Comparison of ENCODE assay signal across 12 cellular contexts in the genomic region with DNA sequence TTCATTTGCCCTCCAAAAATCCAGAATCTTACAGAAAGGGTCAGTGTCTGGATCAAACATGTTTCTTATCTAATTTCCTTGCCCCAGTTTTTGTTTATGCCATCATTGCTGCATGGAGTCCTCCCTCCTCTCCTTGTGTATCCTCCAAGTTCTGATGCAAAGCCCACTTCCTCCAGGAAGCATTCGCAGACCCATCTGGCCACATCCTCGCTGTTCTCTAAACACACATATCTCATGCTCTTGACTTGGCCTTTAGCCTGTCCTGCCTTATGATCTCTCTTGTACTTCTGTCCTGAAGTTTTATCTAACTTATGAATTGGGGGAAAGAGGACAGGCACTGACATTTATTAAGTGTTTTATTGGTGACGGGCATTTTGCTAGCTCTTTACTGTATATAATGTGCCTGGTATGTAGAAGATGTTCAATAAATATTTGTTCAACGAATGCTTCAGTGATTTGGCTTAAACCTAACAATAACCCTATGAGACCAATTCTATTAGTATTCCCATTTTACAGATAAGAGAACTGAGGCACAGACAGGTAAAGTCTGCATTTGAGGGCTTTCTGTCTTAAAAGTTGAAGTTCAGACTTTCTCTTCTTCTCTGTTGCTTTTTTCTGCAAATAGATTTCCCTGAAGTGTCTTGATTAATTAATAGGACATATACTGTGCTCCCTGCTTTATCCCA. TPM values are rescaled to one million over a fixed set of nuclear protein-coding genes. Genes with fewer than 3 reads are reported as not detected.
DNase-seq lines count a peak whose midpoint lies in the region; ATAC-seq and TF ChIP-seq lines count a peak whose summit lies in the region.
"Had no signal": no experiment of that assay in that cellular context is flagged by ENCODE, and none has a peak within 500 bp of the region (broad histone marks: within the 10 kb centered on the region; RNA-seq: fewer than 3 reads in every experiment).

No MANE protein-coding gene starts in this region.

- H3K27ac ChIP-seq in heart right ventricle: peak overlapping the region in 9 of 10 donors; percentile 62 to 86 (median 82)
- H3K27ac ChIP-seq in muscle layer of duodenum (ENCODE audit: low read length): peak overlapping the region; percentile 79

- WGBS in heart right ventricle, 2 donors: 61 to 73% methylated on average over 4 of the region's 4 CpGs

- no peak overlapping the region for H3K4me3 ChIP-seq in heart right ventricle
- H3K4me3 ChIP-seq in adipocyte (ENCODE audit: low read length): peak overlapping the region; percentile 67
- H3K4me3 ChIP-seq in muscle layer of duodenum (ENCODE audit: low read depth in 1 of 2, low read length in 2 of 2): no peak overlapping the region

- no peaks in the 10 kb centered on the region for H3K36me3 ChIP-seq in heart right ventricle
- no peaks in the 10 kb centered on the region for H3K36me3 ChIP-seq in adipocyte (ENCODE audit: control insufficient read depth, insufficient read depth, low read length, severe bottlenecking)
- H3K36me3 ChIP-seq in muscle layer of duodenum (ENCODE audit: control insufficient read depth in 1 of 2, insufficient read depth in 2 of 2, low read length in 2 of 2): no peaks in the 10 kb centered on the region

- no peak for ATAC-seq in heart right ventricle
- no peak for ATAC-seq in Right ventricle myocardium superior (ENCODE audit: poor library complexity)
- no peak for ATAC-seq in GM19397 (IDR thresholded peaks at IDR 0.05; ENCODE audit: unreplicated experiment)

- no peaks in the 10 kb centered on the region for H3K27me3 ChIP-seq in heart right ventricle
- no peaks in the 10 kb centered on the region for H3K27me3 ChIP-seq in adipocyte (replicated peaks; ENCODE audit: control insufficient read depth, insufficient read depth, low read length)
- H3K27me3 ChIP-seq in muscle layer of duodenum (ENCODE audit: low read depth, low read length): no peaks in the 10 kb centered on the region

- H3K4me1 ChIP-seq in heart right ventricle (peaks cover 14 to 59% (median 34%) of the 10 kb centered on the region in 9 donors), adipocyte (ENCODE audit: control insufficient read depth, insufficient read depth, low read length) (peaks cover 41% of the 10 kb centered on the region), muscle layer of duodenum (ENCODE audit: control insufficient read depth in 1 of 2, insufficient read depth in 2 of 2, low read length in 2 of 2) (peaks cover 16 to 33% of the 10 kb centered on the region in 2 donors)

- no peaks in the 10 kb centered on the region for H3K9me3 ChIP-seq in heart right ventricle
- peaks cover 2% of the 10 kb centered on the region for H3K9me3 ChIP-seq in adipocyte (ENCODE audit: control insufficient read depth, low read length)
- H3K9me3 ChIP-seq in muscle layer of duodenum (ENCODE audit: control insufficient read depth in 1 of 2, low read length in 2 of 2): no peaks in the 10 kb centered on the region

- intact Hi-C loops in heart right ventricle (cut with DNase I): no loop called here
- intact Hi-C loops in Right ventricle myocardium superior (cut with DNase I): no loop called here

- TF ChIP-seq CTCF in heart right ventricle (IDR thresholded peaks at IDR 0.05): no peak

- DNase-seq in heart right ventricle (no peak), Right ventricle myocardium superior (no peak), adipocyte (ENCODE audit: low read depth) (no peak), NCI-H226 (no peak), NCI-H82 treated with DMSO at 0.1 percent for 48 hours (lab: John Stamatoyannopoulos, UW; ENCODE audit: unreplicated experiment) (no peak), LoVo (ENCODE audit: low spot score) (no peak)
- DNase-seq: COR-L47, mammary epithelial cell, OCI-M1 had no signal

- H3K9ac ChIP-seq in adipocyte (ENCODE audit: low read length): peak overlapping the region; percentile 86
- H3K9ac ChIP-seq: KMS-11 had no signal

RNA-seq across cellular contexts. Expression of a gene that starts 19.2 kb away (rescaled TPM):
- 100 to 1,000 TPM in 3 of 10 donors, 10 to 100 TPM in 7; 44.7 to 148 (median 83.4) TPM for total RNA-seq in heart right ventricle
- polyA plus RNA-seq in heart right ventricle: 100 to 1,000 TPM in 1 of 2 donors, 10 to 100 TPM in 1; 73.6 to 217 TPM
- total RNA-seq in Right ventricle myocardium superior: 73.0 TPM

RNA-seq across cellular contexts. Expression of a gene that starts 47.4 kb away (rescaled TPM):
- total RNA-seq in heart right ventricle: 1 to 10 TPM in 1 of 10 donors, under 1 TPM in 8, not detected in 1; 0.04 to 2.3 (median 0.17) TPM
- polyA plus RNA-seq in heart right ventricle: under 1 TPM in 1 of 2 donors, not detected in 1; 0.06 TPM
- total RNA-seq in Right ventricle myocardium superior: 0.35 TPM
